ENCODE assay signal across 1 cellular context in the genomic region with DNA sequence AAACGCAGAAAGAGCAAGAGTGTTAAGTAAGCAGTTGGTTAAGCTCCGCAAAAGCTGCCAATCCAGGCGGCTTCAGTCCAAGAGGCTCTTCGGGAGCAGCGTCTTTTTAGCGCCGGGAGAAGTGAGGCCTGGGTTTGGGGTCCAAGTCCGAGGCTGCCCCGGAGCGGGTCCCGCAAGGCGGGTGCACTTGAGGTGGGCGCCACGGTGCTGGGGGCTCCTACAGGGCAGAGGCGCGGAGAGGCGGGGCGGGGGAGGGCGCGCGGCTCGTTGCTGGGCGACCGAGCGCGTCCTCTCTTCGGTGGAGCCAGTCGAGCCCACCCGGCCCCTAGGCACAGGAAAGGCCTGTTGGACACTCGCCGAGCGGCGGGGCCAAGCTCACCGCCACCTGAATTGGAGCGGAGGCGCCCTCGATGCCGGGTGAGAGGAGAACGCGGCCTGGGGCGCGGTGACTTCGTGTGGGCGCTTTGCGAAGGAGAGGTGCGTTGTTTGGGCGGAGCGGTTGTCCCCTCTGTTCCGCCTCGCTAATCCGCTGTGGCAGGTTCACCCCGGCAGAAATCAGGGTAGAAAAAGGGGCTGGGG.
TF ChIP-seq lines count a peak whose summit lies in the region.

No MANE protein-coding gene starts in this region.

TF ChIP-seq in IMR-90, 13 proteins besides CTCF, POLR2A, EP300 and RAD21 (continued from another document):
- TF ChIP-seq, protein P1, sequence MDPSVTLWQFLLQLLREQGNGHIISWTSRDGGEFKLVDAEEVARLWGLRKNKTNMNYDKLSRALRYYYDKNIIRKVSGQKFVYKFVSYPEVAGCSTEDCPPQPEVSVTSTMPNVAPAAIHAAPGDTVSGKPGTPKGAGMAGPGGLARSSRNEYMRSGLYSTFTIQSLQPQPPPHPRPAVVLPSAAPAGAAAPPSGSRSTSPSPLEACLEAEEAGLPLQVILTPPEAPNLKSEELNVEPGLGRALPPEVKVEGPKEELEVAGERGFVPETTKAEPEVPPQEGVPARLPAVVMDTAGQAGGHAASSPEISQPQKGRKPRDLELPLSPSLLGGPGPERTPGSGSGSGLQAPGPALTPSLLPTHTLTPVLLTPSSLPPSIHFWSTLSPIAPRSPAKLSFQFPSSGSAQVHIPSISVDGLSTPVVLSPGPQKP (IDR thresholded peaks at IDR 0.05; ENCODE audit: borderline replicate concordance, low read depth, low read length) = no peak
- TF ChIP-seq MXI1 (IDR thresholded peaks at IDR 0.05; ENCODE audit: borderline replicate concordance, low read depth, low read length) = no peak
- TF ChIP-seq NFE2L2 (IDR thresholded peaks at IDR 0.05; ENCODE audit: low read depth, low read length) = no peak
- no peak for TF ChIP-seq SMC3 (IDR thresholded peaks at IDR 0.05; ENCODE audit: low read depth, low read length)
